13 cellular contexts compared by ENCODE assay signal in genomic region chr16:89335803-89336485, GRCh38.
A peak's percentile ranks its signal among the peaks of the same experiment; 100 is the strongest.
DNase-seq lines count a peak whose midpoint lies in the region; ATAC-seq and TF ChIP-seq lines count a peak whose summit lies in the region.
"Had no signal": no experiment of that assay in that cellular context is flagged by ENCODE, and none has a peak within 500 bp of the region (broad histone marks: within the 10 kb centered on the region; RNA-seq: fewer than 3 reads in every experiment).

No MANE protein-coding gene starts in this region.

- peak; percentile 6; the same call in 1 of the 3 replicates for ATAC-seq in GM23338

- H2AFZ ChIP-seq in GM23338 = no peak overlapping the region

- peaks cover 100% of the 10 kb centered on the region for H3K79me2 ChIP-seq in GM23338 (replicated peaks; ENCODE audit: insufficient read depth)

- H3K9me3 ChIP-seq in right atrium auricular region (no peaks in the 10 kb centered on the region), breast epithelium (no peaks in the 10 kb centered on the region)

- H3K9me3 Mint-ChIP-seq in GM23338 = no peaks in the 10 kb centered on the region
- H3K9me3 Mint-ChIP-seq in activated naive CD8-positive, alpha-beta T cell treated with anti-CD3 and anti-CD28 coated beads for 36 hours = no peaks in the 10 kb centered on the region
- H3K9me3 Mint-ChIP-seq in progenitor cell of endocrine pancreas (ENCODE audit: low read depth) = no peaks in the 10 kb centered on the region
- H3K9me3 Mint-ChIP-seq: CD8-positive, alpha-beta memory T cell had no signal

- H3K27ac ChIP-seq in GM23338 (ENCODE audit: low read depth) (peak overlapping the region; percentile 87), right atrium auricular region (peak overlapping the region; percentile 82 to 88), breast epithelium (peak overlapping the region in 1 of 2 donors; percentile 14)

- peaks cover 70% of the 10 kb centered on the region for H4K20me1 ChIP-seq in GM23338 (replicated peaks; ENCODE audit: insufficient read depth)

- no peak overlapping the region for H3K4me3 Mint-ChIP-seq in GM23338
- H3K4me3 Mint-ChIP-seq in activated naive CD8-positive, alpha-beta T cell treated with anti-CD3 and anti-CD28 coated beads for 36 hours = no peak overlapping the region
- H3K4me3 Mint-ChIP-seq in progenitor cell of endocrine pancreas (ENCODE audit: low read depth) = no peak overlapping the region

- H3K4me1 ChIP-seq in GM23338 (ENCODE audit: insufficient read depth) (peaks cover 21% of the 10 kb centered on the region), right atrium auricular region (peaks cover 0 to 71% of the 10 kb centered on the region in 2 donors), breast epithelium (peaks cover 0 to 9% of the 10 kb centered on the region in 2 donors)

- intact Hi-C loops in breast epithelium (cut with DNase I; ENCODE audit: low total_unique reads) = no loop called here

- H3K27ac Mint-ChIP-seq in GM23338 (peak overlapping the region; percentile 78), progenitor cell of endocrine pancreas (peak overlapping the region; percentile 83)
- peak overlapping the region; percentile 60 for H3K27ac Mint-ChIP-seq in activated naive CD8-positive, alpha-beta T cell treated with anti-CD3 and anti-CD28 coated beads for 36 hours

- H3K4me1 Mint-ChIP-seq in GM23338 (peaks cover 49% of the 10 kb centered on the region), progenitor cell of endocrine pancreas (ENCODE audit: low read depth) (peaks cover 19% of the 10 kb centered on the region)
- peaks cover 75% of the 10 kb centered on the region for H3K4me1 Mint-ChIP-seq in activated naive CD8-positive, alpha-beta T cell treated with anti-CD3 and anti-CD28 coated beads for 36 hours

- H3K36me3 Mint-ChIP-seq in GM23338 (ENCODE audit: low read depth) (peaks cover 2% of the 10 kb centered on the region; the same call in 2 of the 3 replicates), progenitor cell of endocrine pancreas (ENCODE audit: insufficient read depth) (no peaks in the 10 kb centered on the region)
- peaks cover 4% of the 10 kb centered on the region for H3K36me3 Mint-ChIP-seq in activated naive CD8-positive, alpha-beta T cell treated with anti-CD3 and anti-CD28 coated beads for 36 hours

- H3K36me3 ChIP-seq in GM23338 (ENCODE audit: insufficient read depth) (no peaks in the 10 kb centered on the region), right atrium auricular region (no peaks in the 10 kb centered on the region), breast epithelium (no peaks in the 10 kb centered on the region)

- DNase-seq in GM23338 (ENCODE audit: low spot score) = no peak
- DNase-seq in activated naive CD8-positive, alpha-beta T cell treated with anti-CD3 and anti-CD28 coated beads for 36 hours = no peak
- DNase-seq in right atrium auricular region (ENCODE audit: low spot score) = no peak
- no peak for DNase-seq in progenitor cell of endocrine pancreas (ENCODE audit: low spot score, unreplicated experiment)
- no peak for DNase-seq in NCI-H345 (lab: John Stamatoyannopoulos, UW)
- no peak for DNase-seq in NCI-H1417 treated with DMSO at 0.1 percent for 48 hours (lab: John Stamatoyannopoulos, UW)
- DNase-seq in NCI-H446 treated with DMSO at 0.1 percent for 48 hours (lab: John Stamatoyannopoulos, UW) = no peak
- no peak for DNase-seq in breast epithelium (ENCODE audit: low spot score in 2 of 2)
- DNase-seq: effector CD8-positive, alpha-beta T cell; stimulated activated CD4-positive, alpha-beta T cell treated with anti-CD3 and anti-CD28 coated beads, Interleukin-4, amount 100 ng/mL, for 1 hour; stimulated activated naive CD4-positive, alpha-beta T cell treated with Interleukin-2 at 50 U/mL for 16 hours; T-helper 9 cell had no signal

- no peak for TF ChIP-seq CTCF in GM23338 (conservative IDR thresholded peaks at IDR 0.05; ENCODE audit: low read depth in 2 of 2)
- TF ChIP-seq CTCF in right atrium auricular region (IDR thresholded peaks at IDR 0.05) = no peak
- no peak for TF ChIP-seq CTCF in progenitor cell of endocrine pancreas (IDR thresholded peaks at IDR 0.05; ENCODE audit: unreplicated experiment)
- no peak for TF ChIP-seq CTCF in breast epithelium (IDR thresholded peaks at IDR 0.05)

- H3K27me3 ChIP-seq in GM23338 (ENCODE audit: insufficient read depth) (no peaks in the 10 kb centered on the region), right atrium auricular region (no peaks in the 10 kb centered on the region), breast epithelium (no peaks in the 10 kb centered on the region)

- H3F3A ChIP-seq in GM23338 (replicated peaks; ENCODE audit: low read depth) = peaks cover 8% of the 10 kb centered on the region; the same call in 1 of the 2 replicates

- H3K27me3 Mint-ChIP-seq in GM23338 (ENCODE audit: insufficient read depth, low read depth, poor library complexity) (peaks cover 10% of the 10 kb centered on the region), progenitor cell of endocrine pancreas (no peaks in the 10 kb centered on the region)
- no peaks in the 10 kb centered on the region for H3K27me3 Mint-ChIP-seq in activated naive CD8-positive, alpha-beta T cell treated with anti-CD3 and anti-CD28 coated beads for 36 hours
- H3K27me3 Mint-ChIP-seq: CD8-positive, alpha-beta memory T cell had no signal

- H3K4me2 ChIP-seq in GM23338 = no peak overlapping the region

- H3K4me3 ChIP-seq in GM23338 (no peak overlapping the region), right atrium auricular region (no peak overlapping the region), breast epithelium (no peak overlapping the region)

- no peak for TF ChIP-seq POLR2A in breast epithelium (IDR thresholded peaks at IDR 0.05)

- no peaks in the 10 kb centered on the region for H3K9me2 ChIP-seq in GM23338 (ENCODE audit: insufficient read depth)

TF ChIP-seq in GM23338, 12 proteins besides CTCF, POLR2A, EP300 and RAD21:
- TF ChIP-seq ZNF462 (CRISPR knock-in tag; IDR thresholded peaks at IDR 0.05) = no peak
- no peak for TF ChIP-seq EZH2 (IDR thresholded peaks at IDR 0.05; ENCODE audit: low read depth, unreplicated experiment)
